Comparison of ENCODE assay signal across 2 cellular contexts in genomic region chr3:138938877-138939562, GRCh38.
TF ChIP-seq lines count a peak whose summit lies in the region.

No MANE protein-coding gene starts in this region.

TF ChIP-seq in IMR-90, 13 proteins besides CTCF, POLR2A, EP300 and RAD21:
- TF ChIP-seq RFX5 (IDR thresholded peaks at IDR 0.05; ENCODE audit: low read depth, low read length), result no peak
- no peak for TF ChIP-seq RCOR1 (IDR thresholded peaks at IDR 0.05; ENCODE audit: insufficient replicate concordance, low read length)

TF ChIP-seq in endothelial cell of umbilical vein, 7 proteins besides CTCF, POLR2A, EP300 and RAD21:
- TF ChIP-seq GATA2 (IDR thresholded peaks at IDR 0.05; ENCODE audit: insufficient read depth, insufficient read length, low read depth, low read length) (no peak), EZH2 (IDR thresholded peaks at IDR 0.05; ENCODE audit: borderline replicate concordance, low read depth, low read length, severe bottlenecking) (peak; percentile 55)
